In the genomic region with DNA sequence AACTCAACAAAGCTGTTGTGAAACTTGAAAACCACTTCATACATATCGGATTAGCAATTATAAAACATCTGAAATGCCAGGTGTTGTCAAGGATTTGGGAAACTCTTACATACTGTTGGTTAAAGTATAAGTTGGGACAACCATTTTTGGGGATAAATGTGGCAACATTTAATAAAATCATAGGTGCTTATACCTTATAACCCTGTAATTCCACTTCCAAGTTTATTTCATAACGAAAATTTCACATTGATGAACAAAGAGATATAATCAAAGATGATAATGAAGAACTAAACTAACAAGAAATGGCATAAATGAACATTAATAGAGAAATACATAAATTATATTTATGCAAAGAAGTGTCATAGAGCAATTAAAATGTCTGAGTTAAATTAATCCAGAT, we compare ENCODE assay signal across 28 cellular contexts. TPM values are rescaled to one million over a fixed set of nuclear protein-coding genes. Genes with fewer than 3 reads are reported as not detected.
"Had no signal": no experiment of that assay in that cellular context is flagged by ENCODE, and none has a peak within 500 bp of the region (broad histone marks: within the 10 kb centered on the region; RNA-seq: fewer than 3 reads in every experiment).

No MANE protein-coding gene starts in this region.

- H3K27ac ChIP-seq: stomach, suprapubic skin, testis, thoracic aorta, thyroid gland, tibial artery, tibial nerve, transverse colon, upper lobe of left lung, upper lobe of right lung, uterus, vagina had no signal

- H3K4me3 ChIP-seq: stomach, suprapubic skin, testis, thoracic aorta, thyroid gland, tibial artery, tibial nerve, transverse colon, upper lobe of left lung, upper lobe of right lung, uterus, vagina had no signal

- H3K27me3 ChIP-seq: stomach, suprapubic skin, testis, thyroid gland, tibial artery, tibial nerve, transverse colon, upper lobe of left lung, upper lobe of right lung, uterus, vagina had no signal

- ATAC-seq: stimulated activated effector memory CD8-positive, alpha-beta T cell treated with anti-CD3 and anti-CD28 coated beads, Interleukin-12 subunit alpha, Interleukin-12 subunit beta, amount 100 ng/mL, for 72 hours; stimulated activated memory B cell treated with anti-CD40 and anti-IgM and Interleukin-4, amounts not matched to agents 10 μg/mL and 1 μg/mL and 100 μg/mL, for 72 hours; stimulated activated naive B cell treated with anti-CD40 and anti-IgM and Interleukin-4, amounts not matched to agents 10 μg/mL and 1 μg/mL and 100 μg/mL, for 72 hours; stimulated activated naive CD8-positive, alpha-beta T cell treated with anti-CD3 and anti-CD28 coated beads, Interleukin-15, amount 100 ng/mL, for 72 hours; stimulated activated naive CD8-positive, alpha-beta T cell treated with anti-CD3 and anti-CD28 coated beads, Interleukin-15, Interleukin-2, amounts not matched to agents 100 U/mL and 50 U/mL, for 24 hours; upper lobe of right lung had no signal

- H3K9me3 ChIP-seq: stomach, suprapubic skin, testis, thoracic aorta, thyroid gland, tibial artery, tibial nerve, transverse colon, upper lobe of left lung, upper lobe of right lung, uterus, vagina had no signal

- H3K4me1 ChIP-seq: uterus had no signal

- H3K36me3 ChIP-seq: stomach, suprapubic skin, thoracic aorta, thyroid gland, tibial artery, tibial nerve, transverse colon, upper lobe of left lung, upper lobe of right lung, uterus, vagina had no signal

- DNase-seq: stimulated activated CD4-positive, alpha-beta T cell treated with anti-CD3 and anti-CD28 coated beads, Interleukin-2, amount 100 ng/mL, for 48 hours; stimulated activated CD4-positive, alpha-beta T cell treated with anti-CD3 and anti-CD28 coated beads, Interleukin-4, amount 100 ng/mL, for 1 hour; stimulated activated CD4-positive, alpha-beta T cell treated with anti-CD3 and anti-CD28 coated beads, Interleukin-4, amount 100 ng/mL, for 24 hours; stimulated activated CD4-positive, alpha-beta T cell treated with anti-CD3 and anti-CD28 coated beads, Interleukin-4, amount 100 ng/mL, for 4 hours; stimulated activated CD8-positive, alpha-beta memory T cell treated with anti-CD3 and anti-CD28 coated beads, Interleukin-4, amount 100 ng/mL, for 48 hours; stimulated activated naive B cell treated with anti-CD40 and anti-IgM and Interleukin-4, amounts not matched to agents 10 μg/mL and 1 μg/mL and 100 μg/mL, for 72 hours; stimulated activated naive CD4-positive, alpha-beta T cell; stimulated activated naive CD4-positive, alpha-beta T cell treated with Interleukin-2 at 50 U/mL for 16 hours; stimulated activated naive CD8-positive, alpha-beta T cell treated with anti-CD3 and anti-CD28 coated beads, Interleukin-15, amount 100 ng/mL, for 72 hours; stimulated activated naive CD8-positive, alpha-beta T cell treated with anti-CD3 and anti-CD28 coated beads, Interleukin-15, Interleukin-2, amounts not matched to agents 100 U/mL and 50 U/mL, for 24 hours; stomach; substantia nigra; testis; thyroid gland; tibial artery; transverse colon; trophoblast cell; upper lobe of left lung; upper lobe of right lung; uterus had no signal

RNA-seq across cellular contexts. Expression of a gene that starts 54.3 kb away (rescaled TPM):
- total RNA-seq: subcutaneous adipose tissue, thoracic aorta, tibial nerve, urinary bladder had no signal
